13 cellular contexts compared by ENCODE assay signal in the genomic region with DNA sequence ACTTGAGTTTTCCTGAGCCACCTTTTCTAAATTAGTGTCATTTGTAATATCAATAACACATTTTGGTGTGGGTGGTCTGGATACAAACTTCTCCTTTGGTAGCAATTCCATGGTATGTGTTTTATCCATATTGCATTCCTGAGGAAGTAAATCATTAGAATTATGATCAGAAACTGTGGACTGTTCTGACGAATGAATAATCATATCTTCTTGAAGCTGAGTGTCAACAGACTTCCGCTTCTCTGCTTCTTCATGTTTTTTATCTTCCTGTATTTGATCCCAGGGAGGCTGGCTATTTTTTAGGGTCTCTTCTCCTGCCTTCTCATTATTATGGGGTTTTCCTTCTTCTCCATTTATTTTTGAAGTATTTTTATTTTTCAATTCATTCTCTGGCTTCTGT.
DNase-seq lines count a peak whose midpoint lies in the region; ATAC-seq and TF ChIP-seq lines count a peak whose summit lies in the region.
"Had no signal": no experiment of that assay in that cellular context is flagged by ENCODE, and none has a peak within 500 bp of the region (broad histone marks: within the 10 kb centered on the region; RNA-seq: fewer than 3 reads in every experiment).

No MANE protein-coding gene starts in this region.

- intact Hi-C loops in HCT116 (cut with micrococcal nuclease) = no loop called here

- H3K27ac ChIP-seq in HCT116 (ENCODE audit: low read depth, low read length) = no peak overlapping the region
- H3K27ac ChIP-seq: KMS-11 had no signal

- POLR2A ChIA-PET in HCT116 (lab: Charles Lee) = no interaction called here
- POLR2A ChIA-PET in naive thymus-derived CD8-positive, alpha-beta T cell (lab: Charles Lee) = no interaction called here

- no peak overlapping the region for H2AFZ ChIP-seq in HCT116 (ENCODE audit: low read depth, low read length, poor library complexity, severe bottlenecking)

- no peak for TF ChIP-seq RAD21 in HCT116 (IDR thresholded peaks at IDR 0.05; ENCODE audit: low read depth)

- peaks cover 7% of the 10 kb centered on the region for H3K9me3 Mint-ChIP-seq in T-helper 2 cell treated with Interferon-gamma antibody and Interleukin-4, amounts not matched to agents 5 μg/mL and 100 μg/mL, for 36 hours
- H3K9me3 Mint-ChIP-seq in naive thymus-derived CD8-positive, alpha-beta T cell = no peaks in the 10 kb centered on the region

- H3K36me3 Mint-ChIP-seq in T-helper 2 cell treated with Interferon-gamma antibody and Interleukin-4, amounts not matched to agents 5 μg/mL and 100 μg/mL, for 36 hours (ENCODE audit: low read depth) = peaks cover 47% of the 10 kb centered on the region
- peaks cover 0 to 56% (median 22%) of the 10 kb centered on the region in 3 donors for H3K36me3 Mint-ChIP-seq in naive thymus-derived CD8-positive, alpha-beta T cell

- H3K4me1 ChIP-seq in HCT116 (ENCODE audit: control insufficient read depth in 1 of 2, insufficient read depth in 2 of 2, low read length in 2 of 2) = 0 out of 4 replicates have a peak, but pooled peaks cover 0 to 4% of the 10 kb centered on the region in 2 experiments

- H3K36me3 ChIP-seq in HCT116 (ENCODE audit: control insufficient read depth in 1 of 2, insufficient read depth in 2 of 2, low read length in 2 of 2) = peaks cover 20% of the 10 kb centered on the region in 2 experiments

- no peaks in the 10 kb centered on the region for H3K9me3 ChIP-seq in HCT116 (ENCODE audit: control insufficient read depth in 1 of 2, insufficient read depth in 1 of 2, low read depth in 1 of 2, low read length in 2 of 2)
- H3K9me3 ChIP-seq: HAP-1, thoracic aorta had no signal

- TF ChIP-seq CTCF in HCT116 (IDR thresholded peaks at IDR 0.05 in 2 of 3, conservative IDR thresholded peaks at IDR 0.05 in 1 of 3; ENCODE audit: borderline replicate concordance in 1 of 3, insufficient read depth in 1 of 3, low read depth in 2 of 3, low read length in 2 of 3) = no peak

- H3K27me3 ChIP-seq in HCT116 (ENCODE audit: insufficient read depth, low read length) = no peaks in the 10 kb centered on the region

- H3K4me3 ChIP-seq in HCT116 (replicated peaks in 1 of 2; ENCODE audit: low read depth in 1 of 2, low read length in 2 of 2) = no peak overlapping the region
- H3K4me3 ChIP-seq: HAP-1, thoracic aorta had no signal

- no peak overlapping the region for H3K9ac ChIP-seq in HCT116 (ENCODE audit: low read length)
- H3K9ac ChIP-seq: KMS-11 had no signal

- TF ChIP-seq POLR2A in HCT116 (IDR thresholded peaks at IDR 0.05; ENCODE audit: borderline replicate concordance, extremely low read depth, insufficient read depth, insufficient read length) = no peak

- BruUV-seq in HCT116 (replicated peaks; lab: Mats Ljungman, UMichigan) = TSS peak; percentile 40

- H4K20me1 ChIP-seq in HCT116 (ENCODE audit: insufficient read depth) = no peaks in the 10 kb centered on the region; the same call in 1 of the 2 replicates

- RAD21 ChIA-PET in HCT116 (lab: Charles Lee; ENCODE audit: low non-redundant PET in 1 of 2, low total read pairs in 2 of 2, uncharacterized antibody in 2 of 2, unreplicated experiment in 2 of 2) = no interaction called here

- CTCF ChIA-PET in HCT116 (lab: Charles Lee) = interaction anchor here (1.0 kb wide), 1 partner anchor 48 kb away, joined by 3 read pairs; no protein-coding TSS in a partner anchor

- H3K4me1 Mint-ChIP-seq in T-helper 2 cell treated with Interferon-gamma antibody and Interleukin-4, amounts not matched to agents 5 μg/mL and 100 μg/mL, for 36 hours (ENCODE audit: low read depth) = peaks cover 32% of the 10 kb centered on the region
- peaks cover 10 to 52% (median 40%) of the 10 kb centered on the region in 4 donors for H3K4me1 Mint-ChIP-seq in naive thymus-derived CD8-positive, alpha-beta T cell

- ATAC-seq in HCT116 (no peak), HG03469 (IDR thresholded peaks at IDR 0.05; ENCODE audit: unreplicated experiment) (no peak)
- no peak for ATAC-seq in naive thymus-derived CD8-positive, alpha-beta T cell

- peaks cover 80% of the 10 kb centered on the region for H3K79me2 ChIP-seq in HCT116 (ENCODE audit: insufficient read depth, low read length)

- no peak overlapping the region for H3K4me3 Mint-ChIP-seq in T-helper 2 cell treated with Interferon-gamma antibody and Interleukin-4, amounts not matched to agents 5 μg/mL and 100 μg/mL, for 36 hours
- H3K4me3 Mint-ChIP-seq in naive thymus-derived CD8-positive, alpha-beta T cell = no peak overlapping the region

- H3K27ac Mint-ChIP-seq in T-helper 2 cell treated with Interferon-gamma antibody and Interleukin-4, amounts not matched to agents 5 μg/mL and 100 μg/mL, for 36 hours = peak overlapping the region; percentile 17
- peak overlapping the region in 8 of 10 donors; percentile 11 to 80 (median 44) for H3K27ac Mint-ChIP-seq in naive thymus-derived CD8-positive, alpha-beta T cell

- no peaks in the 10 kb centered on the region for H3K9me2 ChIP-seq in HCT116 (ENCODE audit: insufficient read depth)

- DNase-seq in T-helper 2 cell treated with Interferon-gamma antibody and Interleukin-4, amounts not matched to agents 5 μg/mL and 100 μg/mL, for 36 hours (ENCODE audit: low spot score) = no peak
- no peak for DNase-seq in T-helper 2 cell
- DNase-seq in HCT116 (ENCODE audit: low read depth, low spot score) = no peak
- DNase-seq in amniotic epithelial cell (ENCODE audit: low read depth) = peak; percentile 33
- no peak for DNase-seq in naive thymus-derived CD8-positive, alpha-beta T cell
- no peak for DNase-seq in NCI-H2029 treated with DMSO at 0.1 percent for 48 hours (lab: John Stamatoyannopoulos, UW)
- no peak for DNase-seq in NCI-H1694 treated with DMSO at 0.1 percent for 48 hours (lab: John Stamatoyannopoulos, UW)
- DNase-seq: activated CD8-positive, alpha-beta memory T cell treated with anti-CD3 and anti-CD28 coated beads, Interleukin-2, amount 50 U/mL, for 48 hours; NCI-H446 had no signal

- no peaks in the 10 kb centered on the region for H3K27me3 Mint-ChIP-seq in T-helper 2 cell treated with Interferon-gamma antibody and Interleukin-4, amounts not matched to agents 5 μg/mL and 100 μg/mL, for 36 hours (ENCODE audit: low read depth)
- H3K27me3 Mint-ChIP-seq in naive thymus-derived CD8-positive, alpha-beta T cell = no peaks in the 10 kb centered on the region

- no peak overlapping the region for H3K4me2 ChIP-seq in HCT116 (ENCODE audit: low read length)
- H3K4me2 ChIP-seq: KMS-11 had no signal

TF ChIP-seq in HCT116, 20 proteins besides CTCF, POLR2A, EP300 and RAD21:
- TF ChIP-seq, protein P1, sequence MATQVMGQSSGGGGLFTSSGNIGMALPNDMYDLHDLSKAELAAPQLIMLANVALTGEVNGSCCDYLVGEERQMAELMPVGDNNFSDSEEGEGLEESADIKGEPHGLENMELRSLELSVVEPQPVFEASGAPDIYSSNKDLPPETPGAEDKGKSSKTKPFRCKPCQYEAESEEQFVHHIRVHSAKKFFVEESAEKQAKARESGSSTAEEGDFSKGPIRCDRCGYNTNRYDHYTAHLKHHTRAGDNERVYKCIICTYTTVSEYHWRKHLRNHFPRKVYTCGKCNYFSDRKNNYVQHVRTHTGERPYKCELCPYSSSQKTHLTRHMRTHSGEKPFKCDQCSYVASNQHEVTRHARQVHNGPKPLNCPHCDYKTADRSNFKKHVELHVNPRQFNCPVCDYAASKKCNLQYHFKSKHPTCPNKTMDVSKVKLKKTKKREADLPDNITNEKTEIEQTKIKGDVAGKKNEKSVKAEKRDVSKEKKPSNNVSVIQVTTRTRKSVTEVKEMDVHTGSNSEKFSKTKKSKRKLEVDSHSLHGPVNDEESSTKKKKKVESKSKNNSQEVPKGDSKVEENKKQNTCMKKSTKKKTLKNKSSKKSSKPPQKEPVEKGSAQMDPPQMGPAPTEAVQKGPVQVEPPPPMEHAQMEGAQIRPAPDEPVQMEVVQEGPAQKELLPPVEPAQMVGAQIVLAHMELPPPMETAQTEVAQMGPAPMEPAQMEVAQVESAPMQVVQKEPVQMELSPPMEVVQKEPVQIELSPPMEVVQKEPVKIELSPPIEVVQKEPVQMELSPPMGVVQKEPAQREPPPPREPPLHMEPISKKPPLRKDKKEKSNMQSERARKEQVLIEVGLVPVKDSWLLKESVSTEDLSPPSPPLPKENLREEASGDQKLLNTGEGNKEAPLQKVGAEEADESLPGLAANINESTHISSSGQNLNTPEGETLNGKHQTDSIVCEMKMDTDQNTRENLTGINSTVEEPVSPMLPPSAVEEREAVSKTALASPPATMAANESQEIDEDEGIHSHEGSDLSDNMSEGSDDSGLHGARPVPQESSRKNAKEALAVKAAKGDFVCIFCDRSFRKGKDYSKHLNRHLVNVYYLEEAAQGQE (IDR thresholded peaks at IDR 0.05; ENCODE audit: low read depth) = no peak
- TF ChIP-seq POLR2AphosphoS5 (IDR thresholded peaks at IDR 0.05; ENCODE audit: low read depth, low read length) (no peak), EZH2phosphoT487 (IDR thresholded peaks at IDR 0.05; ENCODE audit: borderline replicate concordance) (no peak), ZNF274 (IDR thresholded peaks at IDR 0.05; ENCODE audit: low read depth, low read length) (no peak), ELF1 (IDR thresholded peaks at IDR 0.05; ENCODE audit: borderline replicate concordance, low read depth) (no peak), SP1 (IDR thresholded peaks at IDR 0.05; ENCODE audit: low read depth) (no peak), YY1 (IDR thresholded peaks at IDR 0.05; ENCODE audit: extremely low read depth, insufficient replicate concordance, low read depth, low read length) (no peak), TCF7L2 (IDR thresholded peaks at IDR 0.05; ENCODE audit: borderline replicate concordance, extremely low read depth, insufficient read depth, insufficient read length) (no peak)
- TF ChIP-seq, protein P2, sequence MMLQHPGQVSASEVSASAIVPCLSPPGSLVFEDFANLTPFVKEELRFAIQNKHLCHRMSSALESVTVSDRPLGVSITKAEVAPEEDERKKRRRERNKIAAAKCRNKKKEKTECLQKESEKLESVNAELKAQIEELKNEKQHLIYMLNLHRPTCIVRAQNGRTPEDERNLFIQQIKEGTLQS (IDR thresholded peaks at IDR 0.05) = no peak
